In genomic region chr7:35581564-35581963, GRCh38 we compare ENCODE assay signal across 31 cellular contexts.
"Had no signal": no experiment of that assay in that cellular context is flagged by ENCODE, and none has a peak within 500 bp of the region (broad histone marks: within the 10 kb centered on the region; RNA-seq: fewer than 3 reads in every experiment).

No MANE protein-coding gene starts in this region.

- H3K4me1 ChIP-seq: adrenal gland, body of pancreas, breast epithelium had no signal

- H3K36me3 ChIP-seq: adrenal gland, brain microvascular endothelial cell, breast epithelium had no signal

- H3K9me3 ChIP-seq: adrenal gland, body of pancreas, breast epithelium had no signal

- H3K4me3 ChIP-seq: adrenal gland, body of pancreas, breast epithelium had no signal

- H3K27me3 ChIP-seq: adrenal gland, body of pancreas, brain microvascular endothelial cell, breast epithelium had no signal

- H3K27ac ChIP-seq: adrenal gland, body of pancreas, brain microvascular endothelial cell, breast epithelium, VCaP had no signal

- ATAC-seq: activated CD8-positive, alpha-beta T cell treated with anti-CD3 and anti-CD28 coated beads for 36 hours; activated naive CD4-positive, alpha-beta T cell treated with anti-CD3 and anti-CD28 coated beads, Interleukin-2, amount 50 U/mL, for 72 hours; activated T-cell treated with anti-CD3 and anti-CD28 coated beads, Interleukin-2, amount 50 U/mL, for 4 hours; activated T-cell treated with anti-CD3 and anti-CD28 coated beads, Interleukin-2, amount 50 U/mL, for 72 hours; activated T-helper 17 cell treated with anti-CD3 and anti-CD28 coated beads, Interleukin-2, amount 50 U/mL, for 72 hours; body of pancreas had no signal

- DNase-seq: activated B cell treated with CpG ODN at 0.5 μM for 24 hours; activated CD4-positive, alpha-beta memory T cell treated with anti-CD3 and anti-CD28 coated beads for 36 hours; activated CD4-positive, alpha-beta T cell treated with anti-CD3 and anti-CD28 coated beads for 4 hours; activated CD4-positive, alpha-beta T cell treated with anti-CD3 and anti-CD28 coated beads, Interleukin-2, amount 10 ng/mL, durations not matched to agents 24 days and 14 days; activated CD4-positive, alpha-beta T cell treated with anti-CD3 and anti-CD28 coated beads, Interleukin-2, amount 50 U/mL, for 1 hour; activated CD4-positive, alpha-beta T cell treated with anti-CD3 and anti-CD28 coated beads, Interleukin-2, amount 50 U/mL, for 4 hours; activated CD4-positive, CD25-positive, alpha-beta regulatory T cell treated with anti-CD3 and anti-CD28 coated beads, Interleukin-2, amount 50 U/mL, for 72 hours; activated CD8-positive, alpha-beta memory T cell treated with anti-CD3 and anti-CD28 coated beads, Interleukin-2, amount 50 U/mL, for 4 hours; activated CD8-positive, alpha-beta T cell treated with anti-CD3 and anti-CD28 coated beads for 36 hours; activated effector memory CD4-positive, alpha-beta T cell treated with anti-CD3 and anti-CD28 coated beads, Interleukin-2, amount 50 U/mL, for 16 hours; activated gamma-delta T cell treated with Interleukin-2 at 50 U/mL for 16 hours; activated naive CD4-positive, alpha-beta T cell; activated naive CD4-positive, alpha-beta T cell treated with anti-CD3 and anti-CD28 coated beads for 36 hours; activated naive CD4-positive, alpha-beta T cell treated with anti-CD3 and anti-CD28 coated beads, Interleukin-2, amount 50 U/mL, for 16 hours; activated naive CD8-positive, alpha-beta T cell treated with anti-CD3 and anti-CD28 coated beads for 36 hours; activated T-cell treated with anti-CD3 and anti-CD28 coated beads for 4 hours; activated T-cell treated with anti-CD3 and anti-CD28 coated beads, Interleukin-2, amount 50 U/mL, for 1 hour; activated T-cell treated with anti-CD3 and anti-CD28 coated beads, Interleukin-2, amount 50 U/mL, for 4 hours; activated T-cell treated with anti-CD3 and anti-CD28 coated beads, Interleukin-2, amount 50 U/mL, for 72 hours; adrenal gland; amniotic stem cell; aorta; body of pancreas; brain microvascular endothelial cell; central memory CD4-positive, alpha-beta T cell; T-helper 2 cell; T-helper 9 cell had no signal
